ENCODE assay signal across 8 cellular contexts in the genomic region with DNA sequence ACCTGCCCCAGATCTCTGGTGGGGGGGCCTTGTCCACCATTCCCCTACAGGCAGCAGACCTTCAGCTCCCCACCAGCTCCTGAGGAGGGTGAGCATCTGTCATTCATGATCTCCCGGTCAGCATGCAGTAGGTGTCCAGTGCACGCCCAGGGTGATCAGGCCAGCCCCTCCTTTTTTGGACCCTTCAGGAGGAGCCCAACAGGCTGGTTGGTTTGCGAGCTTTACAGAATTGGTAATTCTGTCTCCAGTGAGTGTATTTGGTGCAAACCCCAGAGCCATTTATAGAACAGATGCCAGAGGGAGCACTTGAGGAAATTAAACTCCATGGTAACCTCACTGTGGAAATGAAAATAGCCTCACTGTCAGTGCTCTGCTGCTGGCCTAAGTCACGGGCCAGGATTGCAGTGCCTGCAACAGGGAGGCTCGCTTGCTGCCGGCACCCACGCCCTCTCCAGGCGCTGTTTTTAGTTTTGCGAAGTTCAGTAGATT. TPM values are rescaled to one million over a fixed set of nuclear protein-coding genes. Genes with fewer than 3 reads are reported as not detected.
DNase-seq lines count a peak whose midpoint lies in the region; ATAC-seq and TF ChIP-seq lines count a peak whose summit lies in the region.

No MANE protein-coding gene starts in this region.

- no peaks in the 10 kb centered on the region for H3K36me3 Mint-ChIP-seq in activated naive CD4-positive, alpha-beta T cell treated with anti-CD3 and anti-CD28 coated beads, Interleukin-2, amount 50 U/mL, for 72 hours

- TF ChIP-seq POLR2A in transverse colon (IDR thresholded peaks at IDR 0.05), result no peak

- in situ Hi-C loops in astrocyte of the cerebellum (cut with HindIII; ENCODE audit: low sequenced_read_pairs) (no loop called here), transverse colon (cut with MboI; ENCODE audit: low pct_ligation_motif_present in 1 of 4, low pct_unique_long_range_greater_than_20kb in 1 of 4, low sequenced_read_pairs in 3 of 4) (no loop called here)

- TF ChIP-seq CTCF in astrocyte of the cerebellum (IDR thresholded peaks at IDR 0.05; ENCODE audit: low read depth, low read length, missing control alignments), result no peak
- TF ChIP-seq CTCF in transverse colon (IDR thresholded peaks at IDR 0.05), result peak in 2 of 5 experiments; percentile 10 to 12

- no peak overlapping the region for H3K27ac Mint-ChIP-seq in activated naive CD4-positive, alpha-beta T cell treated with anti-CD3 and anti-CD28 coated beads, Interleukin-2, amount 50 U/mL, for 72 hours

- ATAC-seq in left lobe of liver, result peak; percentile 26
- no peak for ATAC-seq in GM18868 (IDR thresholded peaks at IDR 0.05; ENCODE audit: unreplicated experiment)
- no peak for ATAC-seq in HG03521 (IDR thresholded peaks at IDR 0.05; ENCODE audit: unreplicated experiment)
- no peak for ATAC-seq in activated naive CD4-positive, alpha-beta T cell treated with anti-CD3 and anti-CD28 coated beads, Interleukin-2, amount 50 U/mL, for 72 hours

- no peaks in the 10 kb centered on the region for H3K9me3 ChIP-seq in transverse colon

- H3K4me3 ChIP-seq in astrocyte of the cerebellum (ENCODE audit: low read depth, low read length), result no peak overlapping the region
- no peak overlapping the region for H3K4me3 ChIP-seq in transverse colon

- DNase-seq in NCI-H2081 (lab: John Stamatoyannopoulos, UW) (peak; percentile 55 to 76), NCI-H2081 treated with DMSO at 0.1 percent for 48 hours (lab: John Stamatoyannopoulos, UW) (no peak), astrocyte of the cerebellum (ENCODE audit: low read depth) (peak; percentile 15), left lobe of liver (ENCODE audit: low spot score) (no peak), transverse colon (no peak)
- no peak for DNase-seq in activated naive CD4-positive, alpha-beta T cell treated with anti-CD3 and anti-CD28 coated beads, Interleukin-2, amount 50 U/mL, for 72 hours (ENCODE audit: low spot score in 2 of 2)

- peaks cover 7 to 8% of the 10 kb centered on the region in 2 donors for H3K9me3 Mint-ChIP-seq in activated naive CD4-positive, alpha-beta T cell treated with anti-CD3 and anti-CD28 coated beads, Interleukin-2, amount 50 U/mL, for 72 hours

- 17 to 40% methylated on average over 6 to 9 of the region's 9 CpGs for WGBS in transverse colon (ENCODE audit: low coverage in 1 of 2), 2 donors

- H3K4me1 ChIP-seq in transverse colon, result peaks cover 52 to 81% (median 72%) of the 10 kb centered on the region in 4 donors

- intact Hi-C loops in transverse colon (cut with DNase I; ENCODE audit: low total_unique reads), result no loop called here

- H3K27me3 ChIP-seq in transverse colon, result no peaks in the 10 kb centered on the region

- peak overlapping the region; percentile 81 to 88 (median 86) for H3K27ac ChIP-seq in transverse colon

- no peak for TF ChIP-seq EP300 in transverse colon (IDR thresholded peaks at IDR 0.05; ENCODE audit: low read depth)

- no peaks in the 10 kb centered on the region for H3K36me3 ChIP-seq in transverse colon

RNA-seq across cellular contexts. Expression of a gene that starts 23.4 kb away (rescaled TPM):
- 3.7 TPM for total RNA-seq in left lobe of liver
- total RNA-seq in transverse colon, result 100 to 1,000 TPM; 133 to 618 (median 157) TPM
- 1 to 10 TPM; 2.6 to 3.8 TPM for total RNA-seq in activated naive CD4-positive, alpha-beta T cell treated with anti-CD3 and anti-CD28 coated beads, Interleukin-2, amount 50 U/mL, for 72 hours

Comparison
In these comparisons a context has a peak if more than half of its experiments do, and no peak if none do; other contexts are left out.
1. DNase-seq: peak in NCI-H2081 (2 of 2) and astrocyte of the cerebellum (single experiment); none in NCI-H2081 treated with DMSO at 0.1 percent for 48 hours (single experiment), left lobe of liver (single experiment), transverse colon (single experiment) and activated naive CD4-positive, alpha-beta T cell treated with anti-CD3 and anti-CD28 coated beads, Interleukin-2, amount 50 U/mL, for 72 hours (0 of 2).
2. RNA of a gene that starts 23.4 kb away (total RNA-seq): 133 to 618 TPM in transverse colon; 2.6 to 3.8 TPM in activated naive CD4-positive, alpha-beta T cell treated with anti-CD3 and anti-CD28 coated beads, Interleukin-2, amount 50 U/mL, for 72 hours and 3.7 TPM in left lobe of liver (single experiment); every median in the first group is over 10 times any median in the second.